8 cellular contexts compared by ENCODE assay signal in genomic region chr2:134119117-134119671, GRCh38.
DNase-seq lines count a peak whose midpoint lies in the region; ATAC-seq, FAIRE-seq and TF ChIP-seq lines count a peak whose summit lies in the region.

No MANE protein-coding gene starts in this region.

- no peak overlapping the region; the same call in 1 of the 2 replicates for H2AFZ ChIP-seq in OCI-LY1 (ENCODE audit: low read length)

- H3K4me1 ChIP-seq in OCI-LY1 (ENCODE audit: insufficient read depth, low read length, severe bottlenecking): peaks cover 41% of the 10 kb centered on the region
- H3K4me1 ChIP-seq in psoas muscle: peaks cover 17% of the 10 kb centered on the region

- H3F3A ChIP-seq in OCI-LY1 (ENCODE audit: insufficient read depth, low read length): no peaks in the 10 kb centered on the region

- H3K9me3 ChIP-seq in OCI-LY1 (ENCODE audit: low read length) (no peaks in the 10 kb centered on the region), psoas muscle (no peaks in the 10 kb centered on the region)

- no peak for FAIRE-seq in frontal cortex (lab: Jason Lieb, UNC)

- H3K4me3 ChIP-seq in OCI-LY1 (ENCODE audit: low read depth, low read length, poor library complexity, severe bottlenecking) (peak overlapping the region; percentile 94), epithelial cell of esophagus (ENCODE audit: low read length) (peak overlapping the region; percentile 59), psoas muscle (peak overlapping the region; percentile 87)

- no peaks in the 10 kb centered on the region for H3K27me3 Mint-ChIP-seq in HFFc6 (ENCODE audit: insufficient read depth)

- H3K9me2 ChIP-seq in OCI-LY1 (ENCODE audit: low read depth, low read length): no peaks in the 10 kb centered on the region

- H3K27me3 ChIP-seq in OCI-LY1 (ENCODE audit: insufficient read depth, low read length) (no peaks in the 10 kb centered on the region), psoas muscle (ENCODE audit: insufficient read depth in 3 of 3, low read length in 2 of 3) (peaks cover 0 to 2% (median 0%) of the 10 kb centered on the region in 3 donors)

- H4K20me1 ChIP-seq in OCI-LY1 (ENCODE audit: insufficient read depth, low read length): no peaks in the 10 kb centered on the region

- peak overlapping the region; percentile 82 for H3K4me2 ChIP-seq in OCI-LY1 (ENCODE audit: low read length)

- WGBS in psoas muscle, 3 donors: 31 to 45% (median 34%) methylated on average over 8 of the region's 8 CpGs

- H3K27ac ChIP-seq in OCI-LY1 (ENCODE audit: low read depth, low read length, poor library complexity, severe bottlenecking): no peak overlapping the region
- H3K27ac ChIP-seq in psoas muscle: no peak overlapping the region

- H3K36me3 ChIP-seq in OCI-LY1 (ENCODE audit: insufficient read depth, low read length): no peaks in the 10 kb centered on the region
- no peaks in the 10 kb centered on the region for H3K36me3 ChIP-seq in psoas muscle (ENCODE audit: insufficient read depth in 1 of 2, low read depth in 1 of 2)

- H3K9ac ChIP-seq in OCI-LY1 (ENCODE audit: low read length): peak overlapping the region; percentile 85; the same call in 1 of the 2 replicates

- peak overlapping the region; percentile 91 for H3K4me3 Mint-ChIP-seq in HFFc6

- ATAC-seq in GM18520 (IDR thresholded peaks at IDR 0.05; ENCODE audit: unreplicated experiment): peak; percentile 5
- ATAC-seq in psoas muscle: no peak

- H3K4me1 Mint-ChIP-seq in HFFc6 (ENCODE audit: low read depth): peaks cover 47% of the 10 kb centered on the region

- TF ChIP-seq CTCF in HFFc6 (IDR thresholded peaks at IDR 0.05) (no peak), OCI-LY1 (IDR thresholded peaks at IDR 0.05; ENCODE audit: low read length) (no peak), epithelial cell of esophagus (IDR thresholded peaks at IDR 0.05; ENCODE audit: insufficient read depth, low read depth, low read length, missing control alignments) (no peak), psoas muscle (IDR thresholded peaks at IDR 0.05) (no peak)

- H3K36me3 Mint-ChIP-seq in HFFc6 (ENCODE audit: low read depth): no peaks in the 10 kb centered on the region

- H3K79me2 ChIP-seq in OCI-LY1 (ENCODE audit: insufficient read depth, low read length): peaks cover 9% of the 10 kb centered on the region

- DNase-seq in HFFc6 (no peak), epithelial cell of esophagus (ENCODE audit: low read depth) (no peak), psoas muscle (no peak), mesenteric fat pad (ENCODE audit: low spot score) (no peak), kidney glomerular epithelial cell (lab: John Stamatoyannopoulos, UW) (no peak), frontal cortex (ENCODE audit: low spot score in 2 of 2) (no peak)

- H3K27ac Mint-ChIP-seq in HFFc6: peak overlapping the region; percentile 87

- H3K9me3 Mint-ChIP-seq in HFFc6: no peaks in the 10 kb centered on the region

- intact Hi-C loops in psoas muscle (cut with DNase I): loop anchor here (2.0 to 5.0 kb wide), 5 partner anchors 88 to 292 kb away; no protein-coding TSS in a partner anchor
